2 cellular contexts compared by ENCODE assay signal in genomic region chr19:47668556-47668955, GRCh38. TPM values are rescaled to one million over a fixed set of nuclear protein-coding genes. Genes with fewer than 3 reads are reported as not detected.
"Had no signal": no experiment of that assay in that cellular context is flagged by ENCODE, and none has a peak within 500 bp of the region (broad histone marks: within the 10 kb centered on the region; RNA-seq: fewer than 3 reads in every experiment).

No MANE protein-coding gene starts in this region.

RNA-seq across cellular contexts. Expression of gene EHD2, which starts 44.7 kb away (rescaled TPM):
- polyA plus RNA-seq: naive thymus-derived CD4-positive, alpha-beta T cell; neural cell had no signal
